In the genomic region with DNA sequence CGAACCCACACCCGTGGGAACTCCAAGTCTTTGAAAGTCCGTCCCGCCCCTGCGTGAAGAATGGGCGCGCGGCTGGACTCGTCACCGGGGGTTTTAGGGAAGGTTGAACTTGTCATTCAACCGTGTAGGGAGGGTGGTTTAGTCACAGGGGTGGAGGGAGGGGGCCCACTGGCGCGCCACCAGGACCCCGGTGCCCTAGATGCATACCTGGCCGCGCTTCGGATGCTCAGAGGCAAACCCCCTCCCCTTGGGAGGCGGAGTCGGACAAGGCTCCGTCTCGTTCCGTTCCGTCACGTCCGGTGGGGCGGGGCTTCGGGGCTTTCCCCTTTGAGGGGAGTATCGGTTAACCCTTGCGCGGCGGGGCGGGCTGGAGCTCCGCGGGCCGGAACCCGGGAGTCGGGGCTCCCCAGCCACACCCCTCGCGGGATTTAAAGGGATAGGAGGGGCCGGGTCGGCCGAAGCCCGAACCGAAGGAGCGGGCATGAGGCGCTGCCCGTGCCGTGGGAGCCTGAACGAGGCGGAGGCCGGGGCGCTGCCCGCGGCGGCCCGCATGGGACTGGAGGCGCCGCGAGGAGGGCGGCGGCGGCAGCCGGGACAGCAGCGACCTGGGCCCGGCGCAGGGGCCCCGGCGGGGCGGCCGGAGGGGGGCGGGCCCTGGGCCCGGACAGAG, we compare ENCODE assay signal across 8 cellular contexts.
DNase-seq lines count a peak whose midpoint lies in the region; ATAC-seq and TF ChIP-seq lines count a peak whose summit lies in the region.

A gene (minus strand): TSS at position 232 of the 670 bp plus-strand sequence. CDS start 2,254 bp downstream, outside the sequence.
A gene (plus strand): TSS at position 458 of the 670 bp plus-strand sequence. CDS start 24 bp downstream, at position 482.

- H3K4me3 Mint-ChIP-seq in central memory CD8-positive, alpha-beta T cell, result peak within 1 kb of the TSS; percentile 84

- peak within 1 kb of the TSS; percentile 94 for H3K4me3 ChIP-seq in AG10803 (ENCODE audit: low read length)

- H3K27ac Mint-ChIP-seq in central memory CD8-positive, alpha-beta T cell (ENCODE audit: low read depth), result peak within 1 kb of the TSS; percentile 95

- no peak for TF ChIP-seq CTCF in AG10803 (conservative IDR thresholded peaks at IDR 0.05; ENCODE audit: low read length)

- no peaks in the 10 kb centered on the region for H3K9me3 Mint-ChIP-seq in central memory CD8-positive, alpha-beta T cell

- H3K27me3 Mint-ChIP-seq in central memory CD8-positive, alpha-beta T cell, result no peaks in the 10 kb centered on the region

- peak; percentile 96 for DNase-seq in AG10803 (ENCODE audit: low read depth)
- DNase-seq in NCI-H345 treated with DMSO at 0.1 percent for 48 hours (lab: John Stamatoyannopoulos, UW; ENCODE audit: unreplicated experiment), result peak; percentile 99
- DNase-seq in activated CD4-positive, CD25-positive, alpha-beta regulatory T cell treated with anti-CD3 and anti-CD28 coated beads, Interleukin-2, amount 50 U/mL, for 16 hours (ENCODE audit: low read depth, low spot score), result peak; percentile 100
- peak; percentile 99 for DNase-seq in central memory CD8-positive, alpha-beta T cell (ENCODE audit: low spot score in 2 of 2)
- peak; percentile 97 for DNase-seq in iris pigment epithelial cell (ENCODE audit: low read depth)
- peak; percentile 99 to 100 for DNase-seq in stimulated activated CD4-positive, alpha-beta T cell treated with anti-CD3 and anti-CD28 coated beads, Interleukin-12 subunit alpha, Interleukin-12 subunit beta, amount 100 ng/mL, for 24 hours (ENCODE audit: low read depth in 2 of 2)

- peaks cover 64% of the 10 kb centered on the region for H3K4me1 Mint-ChIP-seq in central memory CD8-positive, alpha-beta T cell

- H3K36me3 Mint-ChIP-seq in central memory CD8-positive, alpha-beta T cell (ENCODE audit: insufficient read depth), result peaks cover 36% of the 10 kb centered on the region

- ATAC-seq in GM19025 (IDR thresholded peaks at IDR 0.05; ENCODE audit: low read depth, unreplicated experiment), result peak; percentile 70
- peak; percentile 62 for ATAC-seq in HG03342 (IDR thresholded peaks at IDR 0.05; ENCODE audit: unreplicated experiment)
- ATAC-seq in central memory CD8-positive, alpha-beta T cell (replicated peaks; ENCODE audit: extremely low read depth, poor library complexity, severe bottlenecking), result peak; percentile 74

Comparison
In these comparisons a context has a peak if more than half of its experiments do, and no peak if none do; other contexts are left out.
1. Peak in every context shown above with its lines: DNase-seq, ATAC-seq and H3K4me3 ChIP-seq.